8 cellular contexts compared by ENCODE assay signal in the genomic region with DNA sequence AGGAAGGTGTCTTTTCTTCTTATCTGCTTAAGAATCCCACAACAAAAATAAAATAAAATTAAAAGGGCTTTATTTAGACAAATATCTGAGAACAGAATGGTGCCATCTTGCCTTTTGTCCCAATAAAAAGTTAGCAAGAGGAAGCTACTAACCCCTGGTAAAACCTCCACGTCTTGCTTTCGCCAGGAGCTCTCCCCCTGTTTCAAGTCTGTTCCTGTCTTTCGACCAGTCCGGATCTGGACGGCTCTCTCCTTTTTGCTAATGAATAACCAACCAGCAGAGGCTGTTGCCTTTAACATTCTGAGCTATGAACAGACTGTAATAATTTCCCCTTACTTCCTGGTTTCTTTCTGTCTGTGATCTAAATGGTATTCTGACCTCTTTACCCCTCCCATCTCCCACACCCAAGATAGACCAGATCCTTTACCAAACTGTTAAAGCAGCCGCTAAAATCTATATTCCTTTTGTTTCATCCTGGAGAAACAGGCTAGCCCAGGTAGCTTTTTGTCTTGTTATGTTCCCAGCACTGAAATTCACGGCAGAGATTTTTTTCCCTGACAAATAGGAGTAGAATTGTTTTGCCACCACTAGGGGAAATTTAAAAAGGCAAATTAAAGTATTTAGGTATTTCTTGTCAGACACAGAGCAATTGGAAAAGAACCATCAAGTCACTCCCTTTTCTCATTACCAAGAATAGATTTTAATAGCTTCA. TPM values are rescaled to one million over a fixed set of nuclear protein-coding genes. Genes with fewer than 3 reads are reported as not detected.
A peak's percentile ranks its signal among the peaks of the same experiment; 100 is the strongest.
DNase-seq lines count a peak whose midpoint lies in the region; ATAC-seq and TF ChIP-seq lines count a peak whose summit lies in the region.

A gene with protein sequence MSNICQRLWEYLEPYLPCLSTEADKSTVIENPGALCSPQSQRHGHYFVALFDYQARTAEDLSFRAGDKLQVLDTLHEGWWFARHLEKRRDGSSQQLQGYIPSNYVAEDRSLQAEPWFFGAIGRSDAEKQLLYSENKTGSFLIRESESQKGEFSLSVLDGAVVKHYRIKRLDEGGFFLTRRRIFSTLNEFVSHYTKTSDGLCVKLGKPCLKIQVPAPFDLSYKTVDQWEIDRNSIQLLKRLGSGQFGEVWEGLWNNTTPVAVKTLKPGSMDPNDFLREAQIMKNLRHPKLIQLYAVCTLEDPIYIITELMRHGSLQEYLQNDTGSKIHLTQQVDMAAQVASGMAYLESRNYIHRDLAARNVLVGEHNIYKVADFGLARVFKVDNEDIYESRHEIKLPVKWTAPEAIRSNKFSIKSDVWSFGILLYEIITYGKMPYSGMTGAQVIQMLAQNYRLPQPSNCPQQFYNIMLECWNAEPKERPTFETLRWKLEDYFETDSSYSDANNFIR (minus strand): TSS at position 320 of the 712 bp plus-strand sequence. CDS start 580 bp downstream, outside the sequence.

- TF ChIP-seq CTCF in mesothelial cell of epicardium (IDR thresholded peaks at IDR 0.05; ENCODE audit: unreplicated experiment): peak; percentile 66

- ATAC-seq in GM21526 (IDR thresholded peaks at IDR 0.05; ENCODE audit: low FRiP score, unreplicated experiment) (no peak), HG02973 (IDR thresholded peaks at IDR 0.05; ENCODE audit: unreplicated experiment) (no peak)

- H3K27me3 Mint-ChIP-seq in mesothelial cell of epicardium (ENCODE audit: low read depth): no peaks in the 10 kb centered on the region

- peaks cover 48% of the 10 kb centered on the region for H3K4me1 Mint-ChIP-seq in mesothelial cell of epicardium

- DNase-seq in AG20443 (ENCODE audit: low spot score): peak; percentile 61
- peak; percentile 88 for DNase-seq in HT-29 (ENCODE audit: low spot score)
- DNase-seq in brain pericyte (ENCODE audit: low read depth, low spot score): peak; percentile 17
- no peak for DNase-seq in mesothelial cell of epicardium (ENCODE audit: low spot score in 2 of 2, unreplicated experiment in 2 of 2)
- no peak for DNase-seq in GDM1 (lab: John Stamatoyannopoulos, UW)
- DNase-seq in SHP77 treated with DMSO at 0.1 percent for 48 hours (lab: John Stamatoyannopoulos, UW): no peak

- peak within 1 kb of the TSS; percentile 95 for H3K27ac Mint-ChIP-seq in mesothelial cell of epicardium

- H3K4me3 Mint-ChIP-seq in mesothelial cell of epicardium: peak within 1 kb of the TSS; percentile 80

- no peaks in the 10 kb centered on the region for H3K9me3 Mint-ChIP-seq in mesothelial cell of epicardium

- no peaks in the 10 kb centered on the region for H3K36me3 Mint-ChIP-seq in mesothelial cell of epicardium

RNA-seq across cellular contexts. Expression of the gene that starts here (rescaled TPM):
- 2.0 and 2.1 TPM in 2 replicates for total RNA-seq in HT-29 (2014; rRNA removed; shearing (Covaris generic))
- total RNA-seq in mesothelial cell of epicardium: 4.9 to 5.2 TPM (median 5.1 TPM) in 3 replicates

Comparison
In these comparisons a context has a peak if more than half of its experiments do, and no peak if none do; other contexts are left out.
1. DNase-seq: peak in AG20443 (single experiment), HT-29 (single experiment) and brain pericyte (single experiment); none in mesothelial cell of epicardium (0 of 2), GDM1 (single experiment) and SHP77 treated with DMSO at 0.1 percent for 48 hours (single experiment).